ENCODE assay signal across 1 cellular context in genomic region chrX:19535481-19535880, GRCh38.
TF ChIP-seq lines count a peak whose summit lies in the region.

No MANE protein-coding gene starts in this region.

TF ChIP-seq in GM12878, 131 proteins besides CTCF, POLR2A, EP300 and RAD21:
- no peak for TF ChIP-seq EGR1 (IDR thresholded peaks at IDR 0.05; ENCODE audit: borderline replicate concordance in 1 of 2, low read depth in 2 of 2, low read length in 2 of 2)
- TF ChIP-seq ZNF384 (IDR thresholded peaks at IDR 0.05; ENCODE audit: borderline replicate concordance, low read depth, low read length), result 0 out of 2 replicates have a peak, but pooled peaks have one; percentile 50
TF ChIP-seq in GM12878: peak in this region for 1.
